In genomic region chr5:156475831-156476551, GRCh38 we compare ENCODE assay signal across 9 cellular contexts.
A peak's percentile ranks its signal among the peaks of the same experiment; 100 is the strongest.
DNase-seq lines count a peak whose midpoint lies in the region; ATAC-seq and TF ChIP-seq lines count a peak whose summit lies in the region.
"Had no signal": no experiment of that assay in that cellular context is flagged by ENCODE, and none has a peak within 500 bp of the region (broad histone marks: within the 10 kb centered on the region; RNA-seq: fewer than 3 reads in every experiment).

No MANE protein-coding gene starts in this region.

- no peaks in the 10 kb centered on the region for H3K36me3 Mint-ChIP-seq in activated CD8-positive, alpha-beta T cell treated with anti-CD3 and anti-CD28 coated beads for 36 hours (ENCODE audit: low read depth)
- no peaks in the 10 kb centered on the region for H3K36me3 Mint-ChIP-seq in activated CD8-positive, alpha-beta T cell treated with anti-CD3 and anti-CD28 coated beads, Interleukin-2, amount 10 ng/mL, durations not matched to agents 7 days and 5 days (ENCODE audit: low read depth)
- no peaks in the 10 kb centered on the region for H3K36me3 Mint-ChIP-seq in Caco-2 (ENCODE audit: insufficient read depth, unreplicated experiment)

- no peak overlapping the region for H3K27ac Mint-ChIP-seq in activated CD8-positive, alpha-beta T cell treated with anti-CD3 and anti-CD28 coated beads for 36 hours
- H3K27ac Mint-ChIP-seq in activated CD8-positive, alpha-beta T cell treated with anti-CD3 and anti-CD28 coated beads, Interleukin-2, amount 10 ng/mL, durations not matched to agents 7 days and 5 days, result no peak overlapping the region
- no peak overlapping the region for H3K27ac Mint-ChIP-seq in Caco-2 (ENCODE audit: unreplicated experiment)

- H3K4me3 Mint-ChIP-seq in activated CD8-positive, alpha-beta T cell treated with anti-CD3 and anti-CD28 coated beads for 36 hours, result no peak overlapping the region
- H3K4me3 Mint-ChIP-seq in activated CD8-positive, alpha-beta T cell treated with anti-CD3 and anti-CD28 coated beads, Interleukin-2, amount 10 ng/mL, durations not matched to agents 7 days and 5 days, result no peak overlapping the region
- no peak overlapping the region for H3K4me3 Mint-ChIP-seq in Caco-2 (ENCODE audit: unreplicated experiment)

- peaks cover 3% of the 10 kb centered on the region for H3K4me1 Mint-ChIP-seq in activated CD8-positive, alpha-beta T cell treated with anti-CD3 and anti-CD28 coated beads for 36 hours (ENCODE audit: low read depth)
- no peaks in the 10 kb centered on the region for H3K4me1 Mint-ChIP-seq in activated CD8-positive, alpha-beta T cell treated with anti-CD3 and anti-CD28 coated beads, Interleukin-2, amount 10 ng/mL, durations not matched to agents 7 days and 5 days (ENCODE audit: low read depth)
- no peaks in the 10 kb centered on the region for H3K4me1 Mint-ChIP-seq in Caco-2 (ENCODE audit: low read depth, unreplicated experiment)

- DNase-seq in activated CD8-positive, alpha-beta T cell treated with anti-CD3 and anti-CD28 coated beads for 36 hours, result no peak
- no peak for DNase-seq in activated CD8-positive, alpha-beta T cell treated with anti-CD3 and anti-CD28 coated beads, Interleukin-2, amount 10 ng/mL, durations not matched to agents 7 days and 5 days
- DNase-seq in epithelial cell of proximal tubule (ENCODE audit: low read depth) (peak; percentile 94), mucosa of descending colon (peak in 1 of 3 donors; percentile 16), aorta (peak in 1 of 2 donors; percentile 55), dermis blood vessel endothelial cell (no peak), Caco-2 (no peak)
- DNase-seq: NCI-H2081 treated with DMSO at 0.1 percent for 48 hours had no signal

- no peak overlapping the region for H3K27ac ChIP-seq in aorta (ENCODE audit: low read depth in 1 of 2, low read length in 2 of 2)

- H3K4me1 ChIP-seq in mucosa of descending colon (ENCODE audit: low read depth), result no peaks in the 10 kb centered on the region
- peaks cover 0 to 2% of the 10 kb centered on the region in 2 donors for H3K4me1 ChIP-seq in aorta (ENCODE audit: control insufficient read depth in 1 of 2, insufficient read depth in 2 of 2, low read length in 2 of 2)
- no peaks in the 10 kb centered on the region for H3K4me1 ChIP-seq in Caco-2

- no peaks in the 10 kb centered on the region for H3K27me3 ChIP-seq in aorta (ENCODE audit: control insufficient read depth in 1 of 2, insufficient read depth in 2 of 2, low read length in 1 of 2)
- H3K27me3 ChIP-seq in Caco-2 (replicated peaks; ENCODE audit: control insufficient read depth, insufficient read depth, low read length), result no peaks in the 10 kb centered on the region

- POLR2A ChIA-PET in activated CD8-positive, alpha-beta T cell treated with anti-CD3 and anti-CD28 coated beads for 36 hours (lab: Charles Lee), result interaction anchor here (1.4 kb wide), 1 partner anchor 10 kb away, joined by 3 read pairs; no protein-coding TSS in a partner anchor
- POLR2A ChIA-PET in activated CD8-positive, alpha-beta T cell treated with anti-CD3 and anti-CD28 coated beads, Interleukin-2, amount 10 ng/mL, durations not matched to agents 7 days and 5 days (lab: Charles Lee), result no interaction called here
- POLR2A ChIA-PET in Caco-2 (lab: Charles Lee), result no interaction called here

- intact Hi-C loops in activated CD8-positive, alpha-beta T cell treated with anti-CD3 and anti-CD28 coated beads for 36 hours (cut with micrococcal nuclease), result no loop called here
- intact Hi-C loops in mucosa of descending colon (cut with DNase I, micrococcal nuclease), result no loop called here
- intact Hi-C loops in aorta (cut with DNase I), result no loop called here
- intact Hi-C loops in Caco-2 (cut with micrococcal nuclease; ENCODE audit: unreplicated experiment), result no loop called here

- CTCF ChIA-PET in activated CD8-positive, alpha-beta T cell treated with anti-CD3 and anti-CD28 coated beads for 36 hours (lab: Charles Lee), result no interaction called here
- CTCF ChIA-PET in activated CD8-positive, alpha-beta T cell treated with anti-CD3 and anti-CD28 coated beads, Interleukin-2, amount 10 ng/mL, durations not matched to agents 7 days and 5 days (lab: Charles Lee), result no interaction called here
- CTCF ChIA-PET in Caco-2 (lab: Charles Lee), result no interaction called here

- WGBS in aorta, 2 donors, result 66 to 67% methylated on average over 4 of the region's 4 CpGs

- peaks cover 2% of the 10 kb centered on the region for H3K9me3 Mint-ChIP-seq in activated CD8-positive, alpha-beta T cell treated with anti-CD3 and anti-CD28 coated beads for 36 hours
- no peaks in the 10 kb centered on the region for H3K9me3 Mint-ChIP-seq in activated CD8-positive, alpha-beta T cell treated with anti-CD3 and anti-CD28 coated beads, Interleukin-2, amount 10 ng/mL, durations not matched to agents 7 days and 5 days (ENCODE audit: insufficient read depth)
- H3K9me3 Mint-ChIP-seq in Caco-2 (ENCODE audit: unreplicated experiment), result no peaks in the 10 kb centered on the region

- H3K27me3 Mint-ChIP-seq in activated CD8-positive, alpha-beta T cell treated with anti-CD3 and anti-CD28 coated beads for 36 hours, result peaks cover 11% of the 10 kb centered on the region
- H3K27me3 Mint-ChIP-seq in activated CD8-positive, alpha-beta T cell treated with anti-CD3 and anti-CD28 coated beads, Interleukin-2, amount 10 ng/mL, durations not matched to agents 7 days and 5 days (ENCODE audit: low read depth), result peaks cover 8% of the 10 kb centered on the region
- no peaks in the 10 kb centered on the region for H3K27me3 Mint-ChIP-seq in Caco-2 (ENCODE audit: insufficient read depth, unreplicated experiment)

- no peak for TF ChIP-seq CTCF in activated CD8-positive, alpha-beta T cell treated with anti-CD3 and anti-CD28 coated beads for 36 hours (IDR thresholded peaks at IDR 0.05)
- TF ChIP-seq CTCF in epithelial cell of proximal tubule (conservative IDR thresholded peaks at IDR 0.05; ENCODE audit: low read depth, low read length) (no peak), mucosa of descending colon (IDR thresholded peaks at IDR 0.05) (no peak), Caco-2 (IDR thresholded peaks at IDR 0.05; ENCODE audit: insufficient read depth in 1 of 2, low read depth in 1 of 2, low read length in 1 of 2, severe bottlenecking in 1 of 2, unreplicated experiment in 1 of 2) (no peak)

- no TSS peak for BruUV-seq in Caco-2 (replicated peaks; lab: Mats Ljungman, UMichigan)

- H3K36me3 ChIP-seq in mucosa of descending colon (ENCODE audit: low read depth), result no peaks in the 10 kb centered on the region
- H3K36me3 ChIP-seq in aorta (ENCODE audit: control insufficient read depth in 1 of 2, insufficient read depth in 2 of 2, low read length in 1 of 2), result no peaks in the 10 kb centered on the region
- no peaks in the 10 kb centered on the region for H3K36me3 ChIP-seq in Caco-2 (ENCODE audit: control insufficient read depth, insufficient read depth, low read length)

- no peaks in the 10 kb centered on the region for H3K9me3 ChIP-seq in mucosa of descending colon
- H3K9me3 ChIP-seq in aorta (ENCODE audit: control insufficient read depth, low read length), result no peaks in the 10 kb centered on the region
- no peaks in the 10 kb centered on the region for H3K9me3 ChIP-seq in Caco-2

- peak; percentile 28 for ATAC-seq in activated CD8-positive, alpha-beta T cell treated with anti-CD3 and anti-CD28 coated beads for 36 hours
- ATAC-seq in activated CD8-positive, alpha-beta T cell treated with anti-CD3 and anti-CD28 coated beads, Interleukin-2, amount 10 ng/mL, durations not matched to agents 7 days and 5 days, result no peak
- peak; percentile 67 for ATAC-seq in mucosa of descending colon
- peak; percentile 80 for ATAC-seq in aorta (ENCODE audit: low FRiP score)
- no peak for ATAC-seq in GM18861 (IDR thresholded peaks at IDR 0.05; ENCODE audit: unreplicated experiment)

- H3K4me3 ChIP-seq in epithelial cell of proximal tubule (ENCODE audit: low read depth, low read length) (no peak overlapping the region), mucosa of descending colon (no peak overlapping the region), aorta (ENCODE audit: low read length in 2 of 2) (no peak overlapping the region), Caco-2 (ENCODE audit: low read depth, low read length) (no peak overlapping the region)

Comparison
In these comparisons a context has a peak if more than half of its experiments do, and no peak if none do; other contexts are left out.
1. ATAC-seq: peak in activated CD8-positive, alpha-beta T cell treated with anti-CD3 and anti-CD28 coated beads for 36 hours (single experiment), mucosa of descending colon (single experiment) and aorta (single experiment); none in activated CD8-positive, alpha-beta T cell treated with anti-CD3 and anti-CD28 coated beads, Interleukin-2, amount 10 ng/mL, durations not matched to agents 7 days and 5 days (single experiment) and GM18861 (single experiment).